35 cellular contexts compared by ENCODE assay signal in the genomic region with DNA sequence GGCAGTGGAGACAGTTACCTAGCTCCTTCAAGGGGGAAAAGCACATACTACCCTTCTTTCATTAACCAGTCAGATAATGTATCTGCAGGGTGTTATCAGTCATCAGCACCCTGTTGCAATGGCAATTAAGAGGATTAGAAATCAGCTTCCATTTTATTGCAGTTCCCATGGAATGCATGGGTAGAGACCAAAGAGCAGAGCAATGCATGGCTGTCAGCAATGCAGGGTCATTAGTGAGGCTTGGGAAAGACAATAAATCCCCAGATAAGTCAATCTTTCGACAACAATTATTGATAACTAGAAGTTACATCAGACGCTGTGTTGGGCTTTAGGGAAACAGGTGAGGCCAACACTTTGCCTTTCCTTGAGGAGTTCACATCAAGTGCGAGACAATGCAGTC.
"Had no signal": no experiment of that assay in that cellular context is flagged by ENCODE, and none has a peak within 500 bp of the region (broad histone marks: within the 10 kb centered on the region; RNA-seq: fewer than 3 reads in every experiment).

No MANE protein-coding gene starts in this region.

- H3K4me3 ChIP-seq: MG63 had no signal

- DNase-seq: Karpas-422, Kasumi-1, MG63, MM.1S, MV-4-11, NCI-H1048, NCI-H1092, NCI-H1092 treated with DMSO at 0.1 percent for 48 hours, NCI-H1105, NCI-H1105 treated with DMSO at 0.1 percent for 48 hours, NCI-H1417, NCI-H1417 treated with DMSO at 0.1 percent for 48 hours, NCI-H1436, NCI-H1436 treated with DMSO at 0.1 percent for 48 hours, NCI-H146, NCI-H1694, NCI-H1694 treated with DMSO at 0.1 percent for 48 hours, NCI-H187, NCI-H187 treated with DMSO at 0.1 percent for 48 hours, NCI-H1930, NCI-H2029, NCI-H2029 treated with DMSO at 0.1 percent for 48 hours, NCI-H2081, NCI-H2081 treated with DMSO at 0.1 percent for 48 hours, NCI-H2107, NCI-H2171, NCI-H2171 treated with DMSO at 0.1 percent for 48 hours, NCI-H2227 treated with DMSO at 0.1 percent for 48 hours, NCI-H226, NCI-H345, NCI-H446, NCI-H446 treated with DMSO at 0.1 percent for 48 hours, NCI-H510A, NCI-H510A treated with DMSO at 0.1 percent for 48 hours, NCI-H524 had no signal

- H3K27me3 ChIP-seq: MG63 had no signal

- H3K36me3 ChIP-seq: MG63 had no signal
